8 cellular contexts compared by ENCODE assay signal in genomic region chr19:11339254-11340098, GRCh38. TPM values are rescaled to one million over a fixed set of nuclear protein-coding genes. Genes with fewer than 3 reads are reported as not detected.
DNase-seq lines count a peak whose midpoint lies in the region; ATAC-seq and TF ChIP-seq lines count a peak whose summit lies in the region.

Gene RAB3D (minus strand): TSS chr19:11339657. CDS start chr19:11337399, 2,258 bp downstream.

- H4K5ac ChIP-seq in IMR-90 (ENCODE audit: low read depth, low read length), result peak within 1 kb of the TSS; percentile 41; the same call in 1 of the 2 replicates

- dilution Hi-C loops in IMR-90 (cut with HindIII; ENCODE audit: low sequenced_read_pairs, unreplicated experiment), result no loop called here

- H3K27me3 ChIP-seq in IMR-90 (ENCODE audit: control insufficient read depth, insufficient read depth, low read length) (no peaks in the 10 kb centered on the region), mucosa of rectum (ENCODE audit: control insufficient read depth in 2 of 2, insufficient read depth in 2 of 2, low read length in 2 of 2) (no peaks in the 10 kb centered on the region)

- peaks cover 9% of the 10 kb centered on the region; the same call in 1 of the 2 replicates for H4K20me1 ChIP-seq in IMR-90 (ENCODE audit: insufficient read depth, low read length)

- H3K4ac ChIP-seq in IMR-90 (ENCODE audit: low read depth, low read length), result peak within 1 kb of the TSS; percentile 74

- BruUV-seq in IMR-90 (replicated peaks; lab: Mats Ljungman, UMichigan), result no TSS peak

- H3K9me1 ChIP-seq in IMR-90 (ENCODE audit: insufficient read depth, low read length), result peaks cover 8% of the 10 kb centered on the region

- H3K79me1 ChIP-seq in IMR-90 (ENCODE audit: low read depth in 1 of 2, low read length in 2 of 2), result peaks cover 0 to 22% of the 10 kb centered on the region in 2 experiments; a peak in 3 of 4 replicates

- H4K8ac ChIP-seq in IMR-90 (ENCODE audit: low read depth in 2 of 2, low read length in 2 of 2), result peak within 1 kb of the TSS; percentile 24 to 86; a peak in 3 of 4 replicates

- CTCF ChIA-PET in IMR-90 (lab: Yijun Ruan, JAX), result no interaction called here

- peak within 1 kb of the TSS; percentile 66 for H2AK9ac ChIP-seq in IMR-90 (replicated peaks; ENCODE audit: low read depth, low read length, poor library complexity)

- POLR2A ChIA-PET in IMR-90 (lab: Charles Lee; ENCODE audit: unreplicated experiment), result no interaction called here

- H3K36me3 ChIP-seq in IMR-90 (ENCODE audit: control insufficient read depth, insufficient read depth, low read length), result peaks cover 18% of the 10 kb centered on the region
- H3K36me3 ChIP-seq in mucosa of rectum (ENCODE audit: control insufficient read depth in 2 of 2, insufficient read depth in 2 of 2, low read length in 2 of 2), result peaks cover 10 to 20% of the 10 kb centered on the region in 2 donors

- H3K9ac ChIP-seq in IMR-90 (ENCODE audit: low read depth, low read length) (peak within 1 kb of the TSS; percentile 73), mucosa of rectum (ENCODE audit: low read depth in 1 of 2, low read length in 2 of 2) (peak within 1 kb of the TSS; percentile 63 to 79)

- H3K14ac ChIP-seq in IMR-90 (replicated peaks; ENCODE audit: low read depth, low read length), result peak within 1 kb of the TSS; percentile 95

- H3K36me3 Mint-ChIP-seq in activated T-cell treated with anti-CD3 and anti-CD28 coated beads, Interleukin-2, amount 50 U/mL, for 4 hours (ENCODE audit: insufficient read depth), result peaks cover 14% of the 10 kb centered on the region

- H3K27ac ChIP-seq in 22Rv1 (peak within 1 kb of the TSS; percentile 86), IMR-90 (ENCODE audit: insufficient read depth, low read length) (peak within 1 kb of the TSS; percentile 60), mucosa of rectum (ENCODE audit: low read depth in 2 of 2, low read length in 2 of 2) (peak within 1 kb of the TSS; percentile 67 to 75)

- TF ChIP-seq POLR2A in IMR-90 (IDR thresholded peaks at IDR 0.05; ENCODE audit: low read depth, low read length), result no peak

- peak within 1 kb of the TSS; percentile 77 for H3K4me3 Mint-ChIP-seq in activated T-cell treated with anti-CD3 and anti-CD28 coated beads, Interleukin-2, amount 50 U/mL, for 4 hours

- peak within 1 kb of the TSS; percentile 68; the same call in 1 of the 2 replicates for H3K23ac ChIP-seq in IMR-90 (ENCODE audit: low read depth, low read length)

- intact Hi-C loops in IMR-90 (cut with micrococcal nuclease), result loop anchor here (1.0 to 2.0 kb wide), 2 partner anchors 15 to 45 kb away; no protein-coding TSS in a partner anchor

- peaks cover 25% of the 10 kb centered on the region for H3K4me1 Mint-ChIP-seq in activated T-cell treated with anti-CD3 and anti-CD28 coated beads, Interleukin-2, amount 50 U/mL, for 4 hours (ENCODE audit: low read depth)

- H2BK15ac ChIP-seq in IMR-90 (ENCODE audit: low read depth, low read length), result no peak within 1 kb of the TSS; the same call in 1 of the 3 replicates

- peak within 1 kb of the TSS; percentile 86 for H3K4me2 ChIP-seq in IMR-90 (ENCODE audit: low read depth, low read length)

- ATAC-seq in GM18867 (IDR thresholded peaks at IDR 0.05; ENCODE audit: unreplicated experiment) (peak; percentile 74), IMR-90 (ENCODE audit: low read depth) (peak; percentile 99), esophagus mucosa (peak; percentile 87)
- peak; percentile 96 to 98 for ATAC-seq in activated T-cell treated with anti-CD3 and anti-CD28 coated beads, Interleukin-2, amount 50 U/mL, for 4 hours

- H2BK5ac ChIP-seq in IMR-90 (ENCODE audit: low read depth, low read length, poor library complexity, severe bottlenecking), result no peak within 1 kb of the TSS

- TF ChIP-seq RAD21 in IMR-90 (IDR thresholded peaks at IDR 0.05; ENCODE audit: low read length), result 0 out of 2 replicates have a peak, but pooled peaks have one; percentile 6

- peak within 1 kb of the TSS; percentile 93 for H2AFZ ChIP-seq in IMR-90 (replicated peaks; ENCODE audit: low read length, poor library complexity)

- in situ Hi-C loops in IMR-90 (cut with MboI; ENCODE audit: low sequenced_read_pairs), result no loop called here

- H2AK5ac ChIP-seq in IMR-90 (ENCODE audit: low read depth, low read length), result peak within 1 kb of the TSS; percentile 75

- peak within 1 kb of the TSS; percentile 52 for H4K91ac ChIP-seq in IMR-90 (ENCODE audit: insufficient read depth, low read depth, low read length)

- H3K4me1 ChIP-seq in IMR-90 (ENCODE audit: control insufficient read depth, insufficient read depth, low read length), result peaks cover 8% of the 10 kb centered on the region
- H3K4me1 ChIP-seq in mucosa of rectum (ENCODE audit: control insufficient read depth in 2 of 2, insufficient read depth in 2 of 2, low read length in 2 of 2), result peaks cover 16 to 22% of the 10 kb centered on the region in 2 donors

- DNase-seq in IMR-90, result peak; percentile 77
- peak; percentile 70 for DNase-seq in activated T-cell treated with anti-CD3 and anti-CD28 coated beads, Interleukin-2, amount 50 U/mL, for 4 hours
- peak; percentile 78 for DNase-seq in stimulated activated CD8-positive, alpha-beta memory T cell treated with anti-CD3 and anti-CD28 coated beads, Interleukin-4, amount 100 ng/mL, for 24 hours (ENCODE audit: low read depth)

- H3K4me3 ChIP-seq in IMR-90 (ENCODE audit: insufficient read depth, low read depth, low read length) (peak within 1 kb of the TSS; percentile 85), mucosa of rectum (ENCODE audit: low read length in 2 of 2) (peak within 1 kb of the TSS; percentile 76 to 77)

- peaks cover 6% of the 10 kb centered on the region for H3K9me3 Mint-ChIP-seq in activated T-cell treated with anti-CD3 and anti-CD28 coated beads, Interleukin-2, amount 50 U/mL, for 4 hours

- H2BK120ac ChIP-seq in IMR-90 (ENCODE audit: low read depth, low read length), result peak within 1 kb of the TSS; percentile 32; the same call in 1 of the 2 replicates

- WGBS in IMR-90 (ENCODE audit: extremely low coverage in 2 of 2, insufficient read length in 1 of 2), 2 experiments, result 1% methylated on average over 17 of the region's 53 CpGs; no CpG with 5 or more reads in 1 of the 2 experiments

- peak within 1 kb of the TSS; percentile 49; the same call in 1 of the 2 replicates for H2BK20ac ChIP-seq in IMR-90 (ENCODE audit: low read depth, low read length)

- peak within 1 kb of the TSS; percentile 54 for H3K56ac ChIP-seq in IMR-90 (ENCODE audit: extremely low read depth, insufficient read depth, low read length)

- H3K9me3 ChIP-seq in IMR-90 (ENCODE audit: control insufficient read depth, insufficient read depth, low read length) (no peaks in the 10 kb centered on the region), mucosa of rectum (ENCODE audit: control insufficient read depth in 2 of 2, low read length in 2 of 2) (no peaks in the 10 kb centered on the region)

- TF ChIP-seq CTCF in 22Rv1 (IDR thresholded peaks at IDR 0.05) (no peak), IMR-90 (conservative IDR thresholded peaks at IDR 0.05; ENCODE audit: low read depth, low read length) (no peak)

- H3K18ac ChIP-seq in IMR-90 (ENCODE audit: low read depth, low read length), result peak within 1 kb of the TSS; percentile 49

- H3K27me3 Mint-ChIP-seq in activated T-cell treated with anti-CD3 and anti-CD28 coated beads, Interleukin-2, amount 50 U/mL, for 4 hours (ENCODE audit: low read depth), result no peaks in the 10 kb centered on the region

TF ChIP-seq in IMR-90, 13 proteins besides CTCF, POLR2A, EP300 and RAD21:
- peak; percentile 83; the same call in 1 of the 2 replicates for TF ChIP-seq MAZ (IDR thresholded peaks at IDR 0.05; ENCODE audit: borderline replicate concordance, low read depth, low read length)
- no peak for TF ChIP-seq RCOR1 (IDR thresholded peaks at IDR 0.05; ENCODE audit: insufficient replicate concordance, low read length)
- TF ChIP-seq SMC3 (IDR thresholded peaks at IDR 0.05; ENCODE audit: low read depth, low read length), result no peak
- TF ChIP-seq CEBPB (IDR thresholded peaks at IDR 0.05; ENCODE audit: low read depth, low read length), result no peak
- no peak for TF ChIP-seq FOS (IDR thresholded peaks at IDR 0.05; ENCODE audit: low read depth, low read length)
- no peak for TF ChIP-seq CHD1 (IDR thresholded peaks at IDR 0.05; ENCODE audit: low read depth, low read length)

TF ChIP-seq in PFSK-1, 5 proteins besides CTCF, POLR2A, EP300 and RAD21 (continues in another document):
- TF ChIP-seq TAF1 (IDR thresholded peaks at IDR 0.05; ENCODE audit: borderline replicate concordance, insufficient read depth, low read length) (0 out of 2 replicates have a peak, but pooled peaks have one; percentile 44), POLR2AphosphoS5 (IDR thresholded peaks at IDR 0.05; ENCODE audit: low read depth, low read length) (peak; percentile 90)
- TF ChIP-seq, protein P1, sequence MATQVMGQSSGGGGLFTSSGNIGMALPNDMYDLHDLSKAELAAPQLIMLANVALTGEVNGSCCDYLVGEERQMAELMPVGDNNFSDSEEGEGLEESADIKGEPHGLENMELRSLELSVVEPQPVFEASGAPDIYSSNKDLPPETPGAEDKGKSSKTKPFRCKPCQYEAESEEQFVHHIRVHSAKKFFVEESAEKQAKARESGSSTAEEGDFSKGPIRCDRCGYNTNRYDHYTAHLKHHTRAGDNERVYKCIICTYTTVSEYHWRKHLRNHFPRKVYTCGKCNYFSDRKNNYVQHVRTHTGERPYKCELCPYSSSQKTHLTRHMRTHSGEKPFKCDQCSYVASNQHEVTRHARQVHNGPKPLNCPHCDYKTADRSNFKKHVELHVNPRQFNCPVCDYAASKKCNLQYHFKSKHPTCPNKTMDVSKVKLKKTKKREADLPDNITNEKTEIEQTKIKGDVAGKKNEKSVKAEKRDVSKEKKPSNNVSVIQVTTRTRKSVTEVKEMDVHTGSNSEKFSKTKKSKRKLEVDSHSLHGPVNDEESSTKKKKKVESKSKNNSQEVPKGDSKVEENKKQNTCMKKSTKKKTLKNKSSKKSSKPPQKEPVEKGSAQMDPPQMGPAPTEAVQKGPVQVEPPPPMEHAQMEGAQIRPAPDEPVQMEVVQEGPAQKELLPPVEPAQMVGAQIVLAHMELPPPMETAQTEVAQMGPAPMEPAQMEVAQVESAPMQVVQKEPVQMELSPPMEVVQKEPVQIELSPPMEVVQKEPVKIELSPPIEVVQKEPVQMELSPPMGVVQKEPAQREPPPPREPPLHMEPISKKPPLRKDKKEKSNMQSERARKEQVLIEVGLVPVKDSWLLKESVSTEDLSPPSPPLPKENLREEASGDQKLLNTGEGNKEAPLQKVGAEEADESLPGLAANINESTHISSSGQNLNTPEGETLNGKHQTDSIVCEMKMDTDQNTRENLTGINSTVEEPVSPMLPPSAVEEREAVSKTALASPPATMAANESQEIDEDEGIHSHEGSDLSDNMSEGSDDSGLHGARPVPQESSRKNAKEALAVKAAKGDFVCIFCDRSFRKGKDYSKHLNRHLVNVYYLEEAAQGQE (IDR thresholded peaks at IDR 0.05; ENCODE audit: insufficient read depth in 1 of 2, low read depth in 2 of 2, low read length in 2 of 2), result no peak

RNA-seq across cellular contexts. Expression of gene RAB3D, which starts in this region (rescaled TPM):
- total RNA-seq in IMR-90 (2012; rRNA removed), result 4.8 and 5.0 TPM in 2 replicates
- 5.0 and 5.5 TPM in 2 replicates for polyA plus RNA-seq in IMR-90 (2012; rRNA removed)
- 5.5 and 6.5 TPM in 2 replicates for polyA plus RNA-seq in IMR-90 (2012; cell fraction: cytosol; rRNA removed)
- 6.6 and 12.2 TPM in 2 replicates for polyA plus RNA-seq in IMR-90 (2012; cell fraction: nucleus; rRNA removed; ENCODE audit: low replicate concordance)
- 7.9 TPM for polyA plus RNA-seq in PFSK-1 (2012; ENCODE audit: insufficient read length, low read depth)
- 1 to 10 TPM; 4.0 to 4.5 (median 4.3) TPM for total RNA-seq in activated T-cell treated with anti-CD3 and anti-CD28 coated beads, Interleukin-2, amount 50 U/mL, for 4 hours
- 141 TPM for total RNA-seq in esophagus mucosa

Comparison
In these comparisons a context has a peak if more than half of its experiments do, and no peak if none do; other contexts are left out.
1. Peak in every context shown above with its lines: DNase-seq, ATAC-seq, H3K4me3 ChIP-seq and H3K27ac ChIP-seq.
2. RNA of gene RAB3D (total RNA-seq): 141 TPM in esophagus mucosa (single experiment); 4.8 to 5.0 TPM in IMR-90 and 4.0 to 4.5 TPM in activated T-cell treated with anti-CD3 and anti-CD28 coated beads, Interleukin-2, amount 50 U/mL, for 4 hours; every median in the first group is over 10 times any median in the second.